ENCODE assay signal across 1 cellular context in the genomic region with DNA sequence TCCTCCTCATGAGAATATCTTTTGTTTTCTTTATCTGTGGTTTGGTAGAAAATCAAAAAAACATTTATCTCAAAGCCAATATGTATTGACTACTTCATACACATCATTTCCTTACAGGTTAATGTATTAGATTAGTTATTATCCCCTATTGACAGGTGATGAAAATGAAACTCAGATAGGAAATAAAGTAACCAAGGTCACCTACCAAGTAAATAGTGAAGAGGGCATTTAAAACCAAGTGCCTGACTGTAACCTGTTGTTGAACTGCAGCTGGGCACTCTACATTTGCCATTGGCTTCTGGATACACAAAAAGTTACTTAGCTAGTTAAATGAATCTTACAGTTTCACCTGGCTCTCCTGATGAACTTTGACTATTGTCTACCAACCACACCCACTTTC.
TF ChIP-seq lines count a peak whose summit lies in the region.

No MANE protein-coding gene starts in this region.

TF ChIP-seq in GM23338, 12 proteins besides CTCF, POLR2A, EP300 and RAD21 (continued from another document):
- TF ChIP-seq, protein P1, sequence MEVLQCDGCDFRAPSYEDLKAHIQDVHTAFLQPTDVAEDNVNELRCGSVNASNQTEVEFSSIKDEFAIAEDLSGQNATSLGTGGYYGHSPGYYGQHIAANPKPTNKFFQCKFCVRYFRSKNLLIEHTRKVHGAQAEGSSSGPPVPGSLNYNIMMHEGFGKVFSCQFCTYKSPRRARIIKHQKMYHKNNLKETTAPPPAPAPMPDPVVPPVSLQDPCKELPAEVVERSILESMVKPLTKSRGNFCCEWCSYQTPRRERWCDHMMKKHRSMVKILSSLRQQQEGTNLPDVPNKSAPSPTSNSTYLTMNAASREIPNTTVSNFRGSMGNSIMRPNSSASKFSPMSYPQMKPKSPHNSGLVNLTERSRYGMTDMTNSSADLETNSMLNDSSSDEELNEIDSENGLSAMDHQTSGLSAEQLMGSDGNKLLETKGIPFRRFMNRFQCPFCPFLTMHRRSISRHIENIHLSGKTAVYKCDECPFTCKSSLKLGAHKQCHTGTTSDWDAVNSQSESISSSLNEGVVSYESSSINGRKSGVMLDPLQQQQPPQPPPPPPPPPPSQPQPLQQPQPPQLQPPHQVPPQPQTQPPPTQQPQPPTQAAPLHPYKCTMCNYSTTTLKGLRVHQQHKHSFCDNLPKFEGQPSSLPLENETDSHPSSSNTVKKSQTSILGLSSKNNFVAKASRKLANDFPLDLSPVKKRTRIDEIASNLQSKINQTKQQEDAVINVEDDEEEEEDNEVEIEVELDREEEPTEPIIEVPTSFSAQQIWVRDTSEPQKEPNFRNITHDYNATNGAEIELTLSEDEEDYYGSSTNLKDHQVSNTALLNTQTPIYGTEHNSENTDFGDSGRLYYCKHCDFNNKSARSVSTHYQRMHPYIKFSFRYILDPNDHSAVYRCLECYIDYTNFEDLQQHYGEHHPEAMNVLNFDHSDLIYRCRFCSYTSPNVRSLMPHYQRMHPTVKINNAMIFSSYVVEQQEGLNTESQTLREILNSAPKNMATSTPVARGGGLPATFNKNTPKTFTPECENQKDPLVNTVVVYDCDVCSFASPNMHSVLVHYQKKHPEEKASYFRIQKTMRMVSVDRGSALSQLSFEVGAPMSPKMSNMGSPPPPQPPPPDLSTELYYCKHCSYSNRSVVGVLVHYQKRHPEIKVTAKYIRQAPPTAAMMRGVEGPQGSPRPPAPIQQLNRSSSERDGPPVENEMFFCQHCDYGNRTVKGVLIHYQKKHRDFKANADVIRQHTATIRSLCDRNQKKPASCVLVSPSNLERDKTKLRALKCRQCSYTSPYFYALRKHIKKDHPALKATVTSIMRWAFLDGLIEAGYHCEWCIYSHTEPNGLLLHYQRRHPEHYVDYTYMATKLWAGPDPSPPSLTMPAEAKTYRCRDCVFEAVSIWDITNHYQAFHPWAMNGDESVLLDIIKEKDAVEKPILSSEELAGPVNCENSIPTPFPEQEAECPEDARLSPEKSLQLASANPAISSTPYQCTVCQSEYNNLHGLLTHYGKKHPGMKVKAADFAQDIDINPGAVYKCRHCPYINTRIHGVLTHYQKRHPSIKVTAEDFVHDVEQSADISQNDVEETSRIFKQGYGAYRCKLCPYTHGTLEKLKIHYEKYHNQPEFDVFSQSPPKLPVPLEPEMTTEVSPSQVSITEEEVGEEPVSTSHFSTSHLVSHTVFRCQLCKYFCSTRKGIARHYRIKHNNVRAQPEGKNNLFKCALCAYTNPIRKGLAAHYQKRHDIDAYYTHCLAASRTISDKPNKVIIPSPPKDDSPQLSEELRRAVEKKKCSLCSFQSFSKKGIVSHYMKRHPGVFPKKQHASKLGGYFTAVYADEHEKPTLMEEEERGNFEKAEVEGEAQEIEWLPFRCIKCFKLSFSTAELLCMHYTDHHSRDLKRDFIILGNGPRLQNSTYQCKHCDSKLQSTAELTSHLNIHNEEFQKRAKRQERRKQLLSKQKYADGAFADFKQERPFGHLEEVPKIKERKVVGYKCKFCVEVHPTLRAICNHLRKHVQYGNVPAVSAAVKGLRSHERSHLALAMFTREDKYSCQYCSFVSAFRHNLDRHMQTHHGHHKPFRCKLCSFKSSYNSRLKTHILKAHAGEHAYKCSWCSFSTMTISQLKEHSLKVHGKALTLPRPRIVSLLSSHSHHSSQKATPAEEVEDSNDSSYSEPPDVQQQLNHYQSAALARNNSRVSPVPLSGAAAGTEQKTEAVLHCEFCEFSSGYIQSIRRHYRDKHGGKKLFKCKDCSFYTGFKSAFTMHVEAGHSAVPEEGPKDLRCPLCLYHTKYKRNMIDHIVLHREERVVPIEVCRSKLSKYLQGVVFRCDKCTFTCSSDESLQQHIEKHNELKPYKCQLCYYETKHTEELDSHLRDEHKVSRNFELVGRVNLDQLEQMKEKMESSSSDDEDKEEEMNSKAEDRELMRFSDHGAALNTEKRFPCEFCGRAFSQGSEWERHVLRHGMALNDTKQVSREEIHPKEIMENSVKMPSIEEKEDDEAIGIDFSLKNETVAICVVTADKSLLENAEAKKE (CRISPR knock-in tag; IDR thresholded peaks at IDR 0.05), result no peak
- TF ChIP-seq REST (IDR thresholded peaks at IDR 0.05; ENCODE audit: unreplicated experiment), result no peak
- TF ChIP-seq POLR2AphosphoS5 (IDR thresholded peaks at IDR 0.05; ENCODE audit: low read depth), result no peak
- no peak for TF ChIP-seq STAT1 (IDR thresholded peaks at IDR 0.05; ENCODE audit: unreplicated experiment)
- TF ChIP-seq ZNF114 (CRISPR knock-in tag; IDR thresholded peaks at IDR 0.05), result no peak
- no peak for TF ChIP-seq CREB1 (CRISPR knock-in tag; IDR thresholded peaks at IDR 0.05; ENCODE audit: low read depth)
- no peak for TF ChIP-seq EZH2phosphoT487 (IDR thresholded peaks at IDR 0.05; ENCODE audit: unreplicated experiment)
- TF ChIP-seq EZH2 (IDR thresholded peaks at IDR 0.05; ENCODE audit: low read depth, unreplicated experiment), result no peak
- TF ChIP-seq, protein P2, sequence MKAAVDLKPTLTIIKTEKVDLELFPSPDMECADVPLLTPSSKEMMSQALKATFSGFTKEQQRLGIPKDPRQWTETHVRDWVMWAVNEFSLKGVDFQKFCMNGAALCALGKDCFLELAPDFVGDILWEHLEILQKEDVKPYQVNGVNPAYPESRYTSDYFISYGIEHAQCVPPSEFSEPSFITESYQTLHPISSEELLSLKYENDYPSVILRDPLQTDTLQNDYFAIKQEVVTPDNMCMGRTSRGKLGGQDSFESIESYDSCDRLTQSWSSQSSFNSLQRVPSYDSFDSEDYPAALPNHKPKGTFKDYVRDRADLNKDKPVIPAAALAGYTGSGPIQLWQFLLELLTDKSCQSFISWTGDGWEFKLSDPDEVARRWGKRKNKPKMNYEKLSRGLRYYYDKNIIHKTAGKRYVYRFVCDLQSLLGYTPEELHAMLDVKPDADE (IDR thresholded peaks at IDR 0.05), result no peak
- no peak for TF ChIP-seq JUNB (IDR thresholded peaks at IDR 0.05; ENCODE audit: unreplicated experiment)
- no peak for TF ChIP-seq NANOG (IDR thresholded peaks at IDR 0.05; ENCODE audit: borderline replicate concordance)
TF ChIP-seq in GM23338: peak in this region for 0.
